2 cellular contexts compared by ENCODE assay signal in genomic region chr17:40121886-40122465, GRCh38.
TF ChIP-seq lines count a peak whose summit lies in the region.

TSS of gene MSL1 (plus strand) at chr17:40121971. CDS start at chr17:40122613, 642 bp downstream.

TF ChIP-seq in HEK293, 187 proteins besides CTCF, POLR2A, EP300 and RAD21 (continued from another document and continues in another):
- TF ChIP-seq TSHZ1 (tag by site-specific recombination; IDR thresholded peaks at IDR 0.05; ENCODE audit: borderline replicate concordance) (no peak), ZNF596 (tag by site-specific recombination; IDR thresholded peaks at IDR 0.05) (no peak), ZNF266 (tag by site-specific recombination; IDR thresholded peaks at IDR 0.05; ENCODE audit: low read depth) (no peak), ZNF692 (tag by site-specific recombination; IDR thresholded peaks at IDR 0.05) (peak; percentile 72), ZBTB7A (tag by site-specific recombination; IDR thresholded peaks at IDR 0.05; ENCODE audit: low read depth) (no peak), KLF16 (tag by site-specific recombination; IDR thresholded peaks at IDR 0.05) (no peak), ZNF560 (tag by site-specific recombination; IDR thresholded peaks at IDR 0.05; ENCODE audit: borderline replicate concordance) (no peak), ZNF521 (tag by site-specific recombination; IDR thresholded peaks at IDR 0.05) (no peak), ZBTB48 (tag by site-specific recombination; IDR thresholded peaks at IDR 0.05) (no peak), GLI4 (tag by site-specific recombination; IDR thresholded peaks at IDR 0.05) (no peak), ZSCAN30 (tag by site-specific recombination; IDR thresholded peaks at IDR 0.05) (peak; percentile 26; the same call in 1 of the 2 replicates), ZNF184 (tag by site-specific recombination; IDR thresholded peaks at IDR 0.05) (no peak), KLF8 (tag by site-specific recombination; IDR thresholded peaks at IDR 0.05) (peak; percentile 76), ZNF324 (tag by site-specific recombination; IDR thresholded peaks at IDR 0.05) (no peak), ZNF677 (tag by site-specific recombination; IDR thresholded peaks at IDR 0.05) (no peak), PRDM10 (tag by site-specific recombination; IDR thresholded peaks at IDR 0.05) (no peak), SP2 (tag by site-specific recombination; IDR thresholded peaks at IDR 0.05) (peak; percentile 41; the same call in 1 of the 2 replicates), GFI1B (tag by site-specific recombination; IDR thresholded peaks at IDR 0.05) (no peak), IKZF3 (tag by site-specific recombination; IDR thresholded peaks at IDR 0.05) (no peak), ZNF132 (tag by site-specific recombination; IDR thresholded peaks at IDR 0.05; ENCODE audit: borderline replicate concordance) (no peak), SCRT2 (tag by site-specific recombination; IDR thresholded peaks at IDR 0.05) (no peak)

TF ChIP-seq in K562, 482 proteins besides CTCF, POLR2A, EP300 and RAD21 (continued from another document):
- TF ChIP-seq MAZ (CRISPR knock-in tag; conservative IDR thresholded peaks at IDR 0.05 in 1 of 2, IDR thresholded peaks at IDR 0.05 in 1 of 2) (peak; percentile 73 to 80), ZNF609 (CRISPR knock-in tag; IDR thresholded peaks at IDR 0.05; ENCODE audit: borderline replicate concordance) (no peak), FUS (optimal IDR thresholded peaks at IDR 0.05; ENCODE audit: low read depth, low read length) (no peak), SUPT5H (IDR thresholded peaks at IDR 0.05) (peak; percentile 70), NFRKB (IDR thresholded peaks at IDR 0.05; ENCODE audit: low read depth) (peak; percentile 46; the same call in 1 of the 2 replicates), MEIS2 (IDR thresholded peaks at IDR 0.05; ENCODE audit: partially characterized antibody) (peak; percentile 37), NRF1 (conservative IDR thresholded peaks at IDR 0.05 in 1 of 2, IDR thresholded peaks at IDR 0.05 in 1 of 2) (peak; percentile 89 to 91), NR1H2 (CRISPR knock-in tag; IDR thresholded peaks at IDR 0.05) (no peak), STAT5A (IDR thresholded peaks at IDR 0.05; ENCODE audit: borderline replicate concordance, low read length) (no peak), POLR2H (tag; IDR thresholded peaks at IDR 0.05; ENCODE audit: low read depth) (peak; percentile 73; the same call in 1 of the 2 replicates), EP400 (IDR thresholded peaks at IDR 0.05) (peak; percentile 39; the same call in 1 of the 2 replicates), ZNF384 (IDR thresholded peaks at IDR 0.05; ENCODE audit: low read depth, low read length) (peak; percentile 48; the same call in 1 of the 2 replicates), DACH1 (IDR thresholded peaks at IDR 0.05; ENCODE audit: partially characterized antibody) (no peak), HNRNPLL (IDR thresholded peaks at IDR 0.05; ENCODE audit: low read depth, low read length, poor library complexity, severe bottlenecking) (no peak), CREB3L1 (IDR thresholded peaks at IDR 0.05; ENCODE audit: borderline replicate concordance, low read depth) (no peak), MNT (conservative IDR thresholded peaks at IDR 0.05) (peak in 1 of 2 experiments; percentile 42; a peak in 1 of 4 replicates), ZBTB7A (IDR thresholded peaks at IDR 0.05; ENCODE audit: borderline replicate concordance, control insufficient read depth, low read depth, low read length) (peak; percentile 42; the same call in 1 of the 2 replicates), ZBTB11 (CRISPR knock-in tag; IDR thresholded peaks at IDR 0.05) (no peak), RBFOX2 (IDR thresholded peaks at IDR 0.05; ENCODE audit: low read depth, low read length) (peak; percentile 82), KDM2B (CRISPR knock-in tag; IDR thresholded peaks at IDR 0.05) (peak; percentile 18; the same call in 1 of the 2 replicates)
